Comparison of ENCODE assay signal across 8 cellular contexts in genomic region chr11:128757886-128758612, GRCh38.
DNase-seq lines count a peak whose midpoint lies in the region; ATAC-seq and TF ChIP-seq lines count a peak whose summit lies in the region.

No MANE protein-coding gene starts in this region.

- H2AK5ac ChIP-seq in mesenchymal stem cell (ENCODE audit: low read length, severe bottlenecking): no peak overlapping the region

- no peak overlapping the region for H2BK5ac ChIP-seq in mesenchymal stem cell (ENCODE audit: low read depth, low read length, poor library complexity, severe bottlenecking)

- H3K36me3 Mint-ChIP-seq in CD4-positive, alpha-beta T cell (ENCODE audit: low read depth): peaks cover 86% of the 10 kb centered on the region
- H3K36me3 Mint-ChIP-seq in activated T-helper 17 cell treated with anti-CD3 and anti-CD28 coated beads, Interleukin-2, amount 50 U/mL, for 72 hours (ENCODE audit: low read depth): peaks cover 77% of the 10 kb centered on the region

- H3K23ac ChIP-seq in mesenchymal stem cell (ENCODE audit: low read length in 2 of 2): no peak overlapping the region

- no peak overlapping the region for H4K91ac ChIP-seq in mesenchymal stem cell (ENCODE audit: low read length)

- H3K4me3 ChIP-seq in mesenchymal stem cell (ENCODE audit: insufficient read depth in 1 of 2, low read depth in 1 of 2, low read length in 2 of 2): no peak overlapping the region

- H3K9me3 Mint-ChIP-seq in CD4-positive, alpha-beta T cell: no peaks in the 10 kb centered on the region
- no peaks in the 10 kb centered on the region for H3K9me3 Mint-ChIP-seq in activated T-helper 17 cell treated with anti-CD3 and anti-CD28 coated beads, Interleukin-2, amount 50 U/mL, for 72 hours

- H3K4ac ChIP-seq in mesenchymal stem cell (ENCODE audit: low read depth in 1 of 2, low read length in 2 of 2): no peak overlapping the region

- H3K4me2 ChIP-seq in mesenchymal stem cell (ENCODE audit: low read length, poor library complexity, severe bottlenecking): no peak overlapping the region

- POLR2A ChIA-PET in CD4-positive, alpha-beta T cell (lab: Charles Lee): interaction anchor here (0.9 to 2.4 kb wide), 11 partner anchors 15 to 707 kb away, joined by 3 to 7 read pairs (median 4); partner anchors contain the start of gene FLI1

- no peaks in the 10 kb centered on the region for H3K9me3 ChIP-seq in CD4-positive, alpha-beta T cell (ENCODE audit: control insufficient read depth, low read length)
- no peaks in the 10 kb centered on the region for H3K9me3 ChIP-seq in mesenchymal stem cell (ENCODE audit: control insufficient read depth, low read length)

- WGBS in mesenchymal stem cell: 95% methylated on average over 15 of the region's 15 CpGs

- H4K8ac ChIP-seq in mesenchymal stem cell (ENCODE audit: low read length): no peak overlapping the region

- H3K36me3 ChIP-seq in mesenchymal stem cell (ENCODE audit: control insufficient read depth in 1 of 2, insufficient read depth in 2 of 2, low read depth in 1 of 2, low read length in 2 of 2): no peaks in the 10 kb centered on the region

- H3K27ac ChIP-seq in CD4-positive, alpha-beta T cell (ENCODE audit: low read depth, low read length): no peak overlapping the region
- H3K27ac ChIP-seq in mesenchymal stem cell (ENCODE audit: low read length, poor library complexity, severe bottlenecking): no peak overlapping the region

- ATAC-seq in CD4-positive, alpha-beta T cell (ENCODE audit: poor library complexity): no peak
- peak; percentile 72 for ATAC-seq in HG03095 (IDR thresholded peaks at IDR 0.05; ENCODE audit: unreplicated experiment)
- ATAC-seq in activated T-helper 17 cell treated with anti-CD3 and anti-CD28 coated beads, Interleukin-2, amount 50 U/mL, for 72 hours (replicated peaks): peak; percentile 89

- H3K9ac ChIP-seq in mesenchymal stem cell (ENCODE audit: low read length): no peak overlapping the region

- no peaks in the 10 kb centered on the region for H3K27me3 ChIP-seq in CD4-positive, alpha-beta T cell (ENCODE audit: control insufficient read depth, insufficient read depth, low read length)
- H3K27me3 ChIP-seq in mesenchymal stem cell (ENCODE audit: control insufficient read depth in 1 of 2, insufficient read depth in 1 of 2, low read length in 2 of 2): peaks cover 0 to 12% of the 10 kb centered on the region in 2 experiments

- H3K4me3 Mint-ChIP-seq in CD4-positive, alpha-beta T cell: no peak overlapping the region
- H3K4me3 Mint-ChIP-seq in activated T-helper 17 cell treated with anti-CD3 and anti-CD28 coated beads, Interleukin-2, amount 50 U/mL, for 72 hours: peak overlapping the region; percentile 71

- no peak for TF ChIP-seq CTCF in CD4-positive, alpha-beta T cell (IDR thresholded peaks at IDR 0.05)

- no peak for DNase-seq in CD4-positive, alpha-beta T cell
- DNase-seq in GM19238 (ENCODE audit: insufficient read length, low spot score) (peak; percentile 56), mesenchymal stem cell (no peak), NCI-H526 treated with DMSO at 0.1 percent for 48 hours (lab: John Stamatoyannopoulos, UW) (no peak), AG08395 (ENCODE audit: low spot score) (no peak), medulla oblongata (ENCODE audit: extremely low spot score) (no peak)

- CTCF ChIA-PET in CD4-positive, alpha-beta T cell (lab: Charles Lee): interaction anchor here (0.5 to 5.2 kb wide), 48 partner anchors 11 to 600 kb away, joined by 3 to 29 read pairs (median 4); partner anchors contain the start of gene FLI1

- no peak overlapping the region for H3K18ac ChIP-seq in mesenchymal stem cell (ENCODE audit: low read depth in 1 of 2, low read length in 2 of 2)

- H3K14ac ChIP-seq in mesenchymal stem cell (ENCODE audit: low read length in 2 of 2): no peak overlapping the region

- no peak overlapping the region for H2BK120ac ChIP-seq in mesenchymal stem cell (ENCODE audit: low read depth, low read length)

- intact Hi-C loops in CD4-positive, alpha-beta T cell (cut with DNase I, micrococcal nuclease): loop anchor here (1.0 to 10.0 kb wide), 13 partner anchors 21 to 721 kb away; partner anchors contain the start of gene FLI1 (in 1 of the 2)

- no peaks in the 10 kb centered on the region for H3K4me1 ChIP-seq in mesenchymal stem cell (ENCODE audit: control insufficient read depth, insufficient read depth, low read depth, low read length)

- H3K79me1 ChIP-seq in mesenchymal stem cell (replicated peaks; ENCODE audit: low read length, poor library complexity, severe bottlenecking): no peaks in the 10 kb centered on the region

- H3K27ac Mint-ChIP-seq in CD4-positive, alpha-beta T cell: peak overlapping the region; percentile 63
- peak overlapping the region; percentile 98 for H3K27ac Mint-ChIP-seq in activated T-helper 17 cell treated with anti-CD3 and anti-CD28 coated beads, Interleukin-2, amount 50 U/mL, for 72 hours

- H3K27me3 Mint-ChIP-seq in CD4-positive, alpha-beta T cell: no peaks in the 10 kb centered on the region
- H3K27me3 Mint-ChIP-seq in activated T-helper 17 cell treated with anti-CD3 and anti-CD28 coated beads, Interleukin-2, amount 50 U/mL, for 72 hours: no peaks in the 10 kb centered on the region

- peaks cover 89% of the 10 kb centered on the region for H3K4me1 Mint-ChIP-seq in CD4-positive, alpha-beta T cell (ENCODE audit: low read depth)
- peaks cover 64% of the 10 kb centered on the region for H3K4me1 Mint-ChIP-seq in activated T-helper 17 cell treated with anti-CD3 and anti-CD28 coated beads, Interleukin-2, amount 50 U/mL, for 72 hours

- H2BK12ac ChIP-seq in mesenchymal stem cell (ENCODE audit: low read length in 2 of 2): no peak overlapping the region

- no peak overlapping the region for H2AFZ ChIP-seq in mesenchymal stem cell (ENCODE audit: low read depth, low read length)

- H2BK15ac ChIP-seq in mesenchymal stem cell (ENCODE audit: low read depth, poor library complexity, severe bottlenecking): no peak overlapping the region
